8 cellular contexts compared by ENCODE assay signal in genomic region chr5:139774980-139775654, GRCh38. TPM values are rescaled to one million over a fixed set of nuclear protein-coding genes. Genes with fewer than 3 reads are reported as not detected.
DNase-seq lines count a peak whose midpoint lies in the region; FAIRE-seq and TF ChIP-seq lines count a peak whose summit lies in the region.

No MANE protein-coding gene starts in this region.

- DNase-seq in Daoy (ENCODE audit: low read depth) (peak; percentile 78), H4 (ENCODE audit: low spot score) (peak; percentile 52), NB4 (ENCODE audit: low read depth) (peak; percentile 76), breast epithelium (ENCODE audit: low spot score in 2 of 2) (peak in 1 of 2 donors; percentile 70), kidney epithelial cell (ENCODE audit: low read depth) (no peak), RCC 7860 (ENCODE audit: low spot score) (no peak)
- DNase-seq in stimulated activated CD4-positive, alpha-beta T cell treated with anti-CD3 and anti-CD28 coated beads, Interleukin-4, amount 100 ng/mL, for 4 hours: peak; percentile 60 to 79

- no peak overlapping the region for H3K27ac ChIP-seq in breast epithelium

- peak; percentile 75 for TF ChIP-seq CTCF in NB4 (IDR thresholded peaks at IDR 0.05; ENCODE audit: low read depth, low read length)
- peak; percentile 95 for TF ChIP-seq CTCF in WI38 (IDR thresholded peaks at IDR 0.05; ENCODE audit: low read depth, low read length)
- peak; percentile 68 to 78 (median 69) for TF ChIP-seq CTCF in breast epithelium (IDR thresholded peaks at IDR 0.05)
- TF ChIP-seq CTCF in kidney epithelial cell (IDR thresholded peaks at IDR 0.05; ENCODE audit: insufficient read depth, low read length, poor library complexity, severe bottlenecking): peak; percentile 95

- intact Hi-C loops in breast epithelium (cut with DNase I; ENCODE audit: low total_unique reads): no loop called here

- TF ChIP-seq POLR2A in NB4 (IDR thresholded peaks at IDR 0.05; ENCODE audit: extremely low read depth, insufficient read length): no peak
- TF ChIP-seq POLR2A in breast epithelium (IDR thresholded peaks at IDR 0.05): no peak

- H3K36me3 ChIP-seq in breast epithelium (no peaks in the 10 kb centered on the region), kidney epithelial cell (ENCODE audit: control insufficient read depth, insufficient read depth, low read length) (no peaks in the 10 kb centered on the region)

- H3K27me3 ChIP-seq in breast epithelium (no peaks in the 10 kb centered on the region), kidney epithelial cell (ENCODE audit: control insufficient read depth, insufficient read depth, low read length) (peaks cover 10% of the 10 kb centered on the region)

- H3K9me3 ChIP-seq in breast epithelium: no peaks in the 10 kb centered on the region

- H3K4me3 ChIP-seq in NB4 (ENCODE audit: low read depth, low read length) (no peak overlapping the region), WI38 (ENCODE audit: low read depth, low read length) (no peak overlapping the region), breast epithelium (peak overlapping the region in 1 of 3 donors; percentile 23), kidney epithelial cell (ENCODE audit: low read depth, low read length) (no peak overlapping the region)

- no peak for FAIRE-seq in RCC 7860 (lab: Jason Lieb, UNC)

- no peaks in the 10 kb centered on the region for H3K4me1 ChIP-seq in breast epithelium

RNA-seq across cellular contexts. Expression of gene PSD2, which starts 20.5 kb away (rescaled TPM):
- 0.18 and 0.40 TPM in 2 replicates for total RNA-seq in Daoy (2014; rRNA removed; shearing (Covaris generic))
- total RNA-seq in H4 (2014; rRNA removed; shearing (Covaris generic)): 0.04 TPM in 1 of 2 replicates, not detected in the other
- 1 to 10 TPM in 1 of 3 donors, under 1 TPM in 1, not detected in 1; 0.66 to 1.8 TPM for total RNA-seq in breast epithelium
- total RNA-seq in kidney epithelial cell: 0.13 and 0.41 TPM in 2 replicates

Comparison
In these comparisons a context has a peak if more than half of its experiments do, and no peak if none do; other contexts are left out.
1. DNase-seq: peak in Daoy (single experiment), H4 (single experiment), NB4 (single experiment) and stimulated activated CD4-positive, alpha-beta T cell treated with anti-CD3 and anti-CD28 coated beads, Interleukin-4, amount 100 ng/mL, for 4 hours (2 of 2); none in kidney epithelial cell (single experiment) and RCC 7860 (single experiment).
2. Peak in every context shown above with its lines, with median percentiles within 50 percentile points of each other: CTCF ChIP-seq.